ENCODE assay signal across 11 cellular contexts in the genomic region with DNA sequence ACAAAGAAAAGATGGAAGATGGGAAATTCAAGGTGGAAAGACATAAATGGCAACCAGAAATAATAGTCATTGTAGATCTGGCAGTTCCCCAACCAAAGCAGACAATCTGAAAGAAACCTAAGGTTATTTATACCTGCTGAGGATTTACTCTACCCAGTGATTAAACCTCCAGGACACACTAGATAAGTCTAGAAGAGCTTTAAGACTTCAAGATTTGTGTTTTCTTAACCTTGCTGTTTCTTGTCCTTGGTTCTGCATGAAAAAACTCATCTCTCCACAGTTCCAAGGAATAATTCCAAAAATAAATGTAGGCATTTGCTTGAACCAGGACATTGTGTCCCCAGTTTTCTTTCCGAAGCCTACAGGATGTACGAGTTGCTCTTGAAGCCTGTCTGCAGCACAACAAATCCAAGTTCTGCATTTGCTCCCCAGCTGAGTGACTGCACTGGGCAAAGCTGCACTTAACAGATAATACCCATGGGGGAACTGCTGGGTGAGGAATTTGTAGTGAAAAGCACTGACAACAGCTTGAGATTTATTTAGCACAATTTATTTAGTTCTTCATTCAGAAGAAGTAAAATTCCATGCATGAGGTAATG. TPM values are rescaled to one million over a fixed set of nuclear protein-coding genes. Genes with fewer than 3 reads are reported as not detected.
A peak's percentile ranks its signal among the peaks of the same experiment; 100 is the strongest.
DNase-seq lines count a peak whose midpoint lies in the region; ATAC-seq and TF ChIP-seq lines count a peak whose summit lies in the region.
"Had no signal": no experiment of that assay in that cellular context is flagged by ENCODE, and none has a peak within 500 bp of the region (broad histone marks: within the 10 kb centered on the region; RNA-seq: fewer than 3 reads in every experiment).

No MANE protein-coding gene starts in this region.

- TF ChIP-seq CTCF in coronary artery (IDR thresholded peaks at IDR 0.05) (no peak), lower lobe of right lung (IDR thresholded peaks at IDR 0.05) (no peak), transverse colon (IDR thresholded peaks at IDR 0.05) (no peak)

- H3K36me3 ChIP-seq in lower lobe of right lung = no peaks in the 10 kb centered on the region
- no peaks in the 10 kb centered on the region for H3K36me3 ChIP-seq in transverse colon

- H3K27me3 ChIP-seq in lower lobe of right lung (ENCODE audit: low read depth) (no peaks in the 10 kb centered on the region), transverse colon (no peaks in the 10 kb centered on the region)

- peak overlapping the region; percentile 62 to 72 for H3K27ac ChIP-seq in coronary artery
- H3K27ac ChIP-seq in lower lobe of right lung = no peak overlapping the region
- H3K27ac ChIP-seq in transverse colon = peak overlapping the region in 3 of 4 donors; percentile 1 to 31 (median 27)

- no peak for TF ChIP-seq POLR2A in transverse colon (IDR thresholded peaks at IDR 0.05)

- H3K9me3 ChIP-seq in lower lobe of right lung (no peaks in the 10 kb centered on the region), transverse colon (no peaks in the 10 kb centered on the region)

- H3K4me1 ChIP-seq in lower lobe of right lung (peaks cover 5% of the 10 kb centered on the region), transverse colon (peaks cover 0 to 29% (median 9%) of the 10 kb centered on the region in 4 donors)

- in situ Hi-C loops in transverse colon (cut with MboI; ENCODE audit: low pct_ligation_motif_present in 1 of 4, low pct_unique_long_range_greater_than_20kb in 1 of 4, low sequenced_read_pairs in 3 of 4) = no loop called here

- no peak for DNase-seq in coronary artery (ENCODE audit: low spot score)
- no peak for DNase-seq in lower lobe of right lung
- DNase-seq in transverse colon = no peak
- no peak for DNase-seq in stimulated activated CD4-positive, alpha-beta T cell treated with anti-CD3 and anti-CD28 coated beads, Interleukin-4, amount 100 ng/mL, for 24 hours
- DNase-seq in NCI-H2029 treated with DMSO at 0.1 percent for 48 hours (lab: John Stamatoyannopoulos, UW) = no peak
- DNase-seq: CD8-positive, alpha-beta T cell; GOT3; NCI-H2081 treated with DMSO at 0.1 percent for 48 hours; stimulated activated CD4-positive, alpha-beta T cell treated with anti-CD3 and anti-CD28 coated beads, Interleukin-4, amount 100 ng/mL, for 1 hour had no signal

- 44 to 50% methylated on average over 1 to 2 of the region's 2 CpGs for WGBS in transverse colon (ENCODE audit: low coverage in 1 of 2), 2 donors

- ATAC-seq in HG02885 (IDR thresholded peaks at IDR 0.05; ENCODE audit: poor library complexity, unreplicated experiment) (peak; percentile 21), lower lobe of right lung (peak; percentile 7 to 49), HG03354 (IDR thresholded peaks at IDR 0.05; ENCODE audit: poor library complexity, severe bottlenecking, unreplicated experiment) (no peak)
- ATAC-seq: CD8-positive, alpha-beta T cell had no signal

- TF ChIP-seq EP300 in transverse colon (IDR thresholded peaks at IDR 0.05; ENCODE audit: low read depth) = no peak

- H3K4me3 ChIP-seq in coronary artery = no peak overlapping the region
- H3K4me3 ChIP-seq in lower lobe of right lung = no peak overlapping the region
- H3K4me3 ChIP-seq in transverse colon = no peak overlapping the region

- intact Hi-C loops in lower lobe of right lung (cut with DNase I) = no loop called here
- intact Hi-C loops in transverse colon (cut with DNase I; ENCODE audit: low total_unique reads) = no loop called here

RNA-seq across cellular contexts. Expression of a gene that starts 19.7 kb away (rescaled TPM):
- 21.0 TPM for total RNA-seq in lower lobe of right lung
- total RNA-seq in transverse colon = 10 to 100 TPM in 3 of 4 donors, 1 to 10 TPM in 1; 8.9 to 74.4 (median 15.1) TPM
- total RNA-seq: CD8-positive, alpha-beta T cell had no signal
